In genomic region chr7:70135656-70136055, GRCh38 we compare ENCODE assay signal across 31 cellular contexts.
"Had no signal": no experiment of that assay in that cellular context is flagged by ENCODE, and none has a peak within 500 bp of the region (broad histone marks: within the 10 kb centered on the region; RNA-seq: fewer than 3 reads in every experiment).

No MANE protein-coding gene starts in this region.

- H3K4me1 Mint-ChIP-seq: activated naive CD8-positive, alpha-beta T cell treated with anti-CD3 and anti-CD28 coated beads for 36 hours; stimulated activated naive B cell treated with anti-CD40 and anti-IgM and Interleukin-4, amounts not matched to agents 10 μg/mL and 1 μg/mL and 100 μg/mL, for 72 hours; T-helper 17 cell had no signal

- H3K27me3 ChIP-seq: adrenal gland, body of pancreas, gastroesophageal sphincter, heart right ventricle, stomach, suprapubic skin, tibial artery had no signal

- ATAC-seq: activated CD4-positive, CD25-positive, alpha-beta regulatory T cell treated with anti-CD3 and anti-CD28 coated beads, Interleukin-2, amount 50 U/mL, for 24 hours; body of pancreas; gastroesophageal sphincter; heart right ventricle; mucosa of descending colon; natural killer cell treated with Interleukin-12 subunit alpha and Interleukin-12 subunit beta and Interleukin-15 and Interleukin-18, amount 100 ng/mL, for 72 hours; sciatic nerve; stimulated activated naive B cell treated with anti-CD40 and anti-IgM and Interleukin-4, amounts not matched to agents 10 μg/mL and 1 μg/mL and 100 μg/mL, for 72 hours; T-helper 17 cell had no signal

- H3K27me3 Mint-ChIP-seq: activated naive CD8-positive, alpha-beta T cell treated with anti-CD3 and anti-CD28 coated beads for 36 hours; natural killer cell treated with Interleukin-12 subunit alpha and Interleukin-12 subunit beta and Interleukin-15 and Interleukin-18, amount 100 ng/mL, for 72 hours; progenitor cell of endocrine pancreas; stimulated activated naive B cell treated with anti-CD40 and anti-IgM and Interleukin-4, amounts not matched to agents 10 μg/mL and 1 μg/mL and 100 μg/mL, for 72 hours; T-helper 17 cell had no signal

- H3K9me3 Mint-ChIP-seq: activated naive CD4-positive, alpha-beta T cell treated with anti-CD3 and anti-CD28 coated beads for 36 hours; activated naive CD8-positive, alpha-beta T cell treated with anti-CD3 and anti-CD28 coated beads for 36 hours; natural killer cell treated with Interleukin-12 subunit alpha and Interleukin-12 subunit beta and Interleukin-15 and Interleukin-18, amount 100 ng/mL, for 72 hours; stimulated activated naive B cell treated with anti-CD40 and anti-IgM and Interleukin-4, amounts not matched to agents 10 μg/mL and 1 μg/mL and 100 μg/mL, for 72 hours had no signal

- DNase-seq: activated CD4-positive, alpha-beta T cell treated with anti-CD3 and anti-CD28 coated beads for 48 hours; activated CD4-positive, alpha-beta T cell treated with anti-CD3 and anti-CD28 coated beads, Interleukin-2, amount 50 U/mL, for 48 hours; activated CD8-positive, alpha-beta memory T cell treated with anti-CD3 and anti-CD28 coated beads for 24 hours; activated effector memory CD4-positive, alpha-beta T cell treated with anti-CD3 and anti-CD28 coated beads, Interleukin-2, amount 50 U/mL, for 16 hours; activated naive CD4-positive, alpha-beta T cell treated with anti-CD3 and anti-CD28 coated beads for 36 hours; activated naive CD8-positive, alpha-beta T cell treated with anti-CD3 and anti-CD28 coated beads for 36 hours; adrenal gland; aorta; body of pancreas; heart right ventricle; islet precursor cell; left ventricle myocardium inferior; mesendoderm; mucosa of descending colon; retina; stimulated activated CD4-positive, alpha-beta T cell treated with anti-CD3 and anti-CD28 coated beads, Interleukin-1b, Interleukin-23, amount 100 ng/mL, for 48 hours; stimulated activated CD4-positive, alpha-beta T cell treated with anti-CD3 and anti-CD28 coated beads, Interleukin-4, amount 100 ng/mL, for 4 hours; stimulated activated naive B cell treated with anti-CD40 and anti-IgM and Interleukin-4, amounts not matched to agents 10 μg/mL and 1 μg/mL and 100 μg/mL, for 72 hours; stomach; T-helper 17 cell; T1000; tibial artery; WERI-Rb-1 had no signal

- H3K36me3 ChIP-seq: adrenal gland, gastroesophageal sphincter, heart right ventricle, left ventricle myocardium inferior, stomach, suprapubic skin, tibial artery, WERI-Rb-1 had no signal

- H3K4me3 Mint-ChIP-seq: activated naive CD4-positive, alpha-beta T cell treated with anti-CD3 and anti-CD28 coated beads for 36 hours; activated naive CD8-positive, alpha-beta T cell treated with anti-CD3 and anti-CD28 coated beads for 36 hours; natural killer cell treated with Interleukin-12 subunit alpha and Interleukin-12 subunit beta and Interleukin-15 and Interleukin-18, amount 100 ng/mL, for 72 hours; stimulated activated naive B cell treated with anti-CD40 and anti-IgM and Interleukin-4, amounts not matched to agents 10 μg/mL and 1 μg/mL and 100 μg/mL, for 72 hours; T-helper 17 cell had no signal

- H3K27ac Mint-ChIP-seq: activated naive CD4-positive, alpha-beta T cell treated with anti-CD3 and anti-CD28 coated beads for 36 hours; activated naive CD8-positive, alpha-beta T cell treated with anti-CD3 and anti-CD28 coated beads for 36 hours; natural killer cell treated with Interleukin-12 subunit alpha and Interleukin-12 subunit beta and Interleukin-15 and Interleukin-18, amount 100 ng/mL, for 72 hours; progenitor cell of endocrine pancreas; stimulated activated naive B cell treated with anti-CD40 and anti-IgM and Interleukin-4, amounts not matched to agents 10 μg/mL and 1 μg/mL and 100 μg/mL, for 72 hours; T-helper 17 cell had no signal

- H3K36me3 Mint-ChIP-seq: activated naive CD8-positive, alpha-beta T cell treated with anti-CD3 and anti-CD28 coated beads for 36 hours; natural killer cell treated with Interleukin-12 subunit alpha and Interleukin-12 subunit beta and Interleukin-15 and Interleukin-18, amount 100 ng/mL, for 72 hours had no signal

- H3K4me1 ChIP-seq: adrenal gland, body of pancreas, suprapubic skin had no signal

- H3K4me3 ChIP-seq: adrenal gland, body of pancreas, gastroesophageal sphincter, heart right ventricle, left ventricle myocardium inferior, lung, mucosa of descending colon, skin epidermis, stomach, suprapubic skin, tibial artery had no signal

- H3K9me3 ChIP-seq: adrenal gland, body of pancreas, gastroesophageal sphincter, heart right ventricle, left ventricle myocardium inferior, mucosa of descending colon, stomach, suprapubic skin, tibial artery had no signal

- H3K27ac ChIP-seq: adrenal gland, body of pancreas, gastroesophageal sphincter, heart right ventricle, left ventricle myocardium inferior, skin epidermis, stomach, suprapubic skin, tibial artery, WERI-Rb-1 had no signal
